In the genomic region with DNA sequence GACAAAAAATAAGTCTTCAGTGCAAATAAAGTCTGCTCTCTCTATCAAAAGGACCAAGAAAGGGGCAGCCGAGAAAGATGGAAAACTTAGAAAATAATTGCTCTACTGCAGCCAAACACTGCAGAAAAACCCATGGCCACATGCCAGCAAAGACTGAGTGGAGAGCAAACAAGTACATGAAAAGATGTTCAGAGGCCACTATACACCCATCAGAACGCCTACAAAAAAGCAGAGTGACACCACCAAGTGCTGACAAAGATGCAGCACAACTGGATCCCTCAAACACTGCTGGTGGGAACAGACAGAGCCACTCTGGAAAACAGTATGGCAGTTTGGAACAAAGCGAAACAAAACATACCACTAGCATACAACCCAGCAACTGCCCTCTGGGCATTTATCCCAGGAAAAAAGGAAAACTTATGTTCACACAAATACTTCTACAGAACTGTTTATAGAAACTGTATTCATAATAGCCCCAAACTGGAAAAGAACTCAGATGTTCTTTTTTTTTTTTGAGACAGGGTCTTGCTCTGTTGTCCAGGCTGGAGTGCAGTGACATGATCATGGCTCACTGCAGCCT, we compare ENCODE assay signal across 17 cellular contexts. TPM values are rescaled to one million over a fixed set of nuclear protein-coding genes. Genes with fewer than 3 reads are reported as not detected.
DNase-seq lines count a peak whose midpoint lies in the region; ATAC-seq, FAIRE-seq and TF ChIP-seq lines count a peak whose summit lies in the region.
"Had no signal": no experiment of that assay in that cellular context is flagged by ENCODE, and none has a peak within 500 bp of the region (broad histone marks: within the 10 kb centered on the region; RNA-seq: fewer than 3 reads in every experiment).

No MANE protein-coding gene starts in this region.

- peaks cover 48% of the 10 kb centered on the region for H3K36me3 Mint-ChIP-seq in GM23338 (ENCODE audit: low read depth)
- peaks cover 26% of the 10 kb centered on the region for H3K36me3 Mint-ChIP-seq in activated CD4-positive, alpha-beta T cell treated with anti-CD3 and anti-CD28 coated beads, Interleukin-2, amount 10 ng/mL, durations not matched to agents 7 days and 5 days (ENCODE audit: low read depth)

- H3K27me3 Mint-ChIP-seq in GM23338 (ENCODE audit: insufficient read depth, low read depth, poor library complexity): peaks cover 4% of the 10 kb centered on the region
- no peaks in the 10 kb centered on the region for H3K27me3 Mint-ChIP-seq in activated CD4-positive, alpha-beta T cell treated with anti-CD3 and anti-CD28 coated beads, Interleukin-2, amount 10 ng/mL, durations not matched to agents 7 days and 5 days
- H3K27me3 Mint-ChIP-seq: type B pancreatic cell had no signal

- H3K4me2 ChIP-seq in HepG2 (ENCODE audit: low read depth, low read length): no peak overlapping the region
- H3K4me2 ChIP-seq in GM23338: no peak overlapping the region

- H3K27me3 ChIP-seq in heart left ventricle (no peaks in the 10 kb centered on the region), HepG2 (ENCODE audit: control insufficient read depth in 1 of 2, insufficient read depth in 2 of 2, low read length in 2 of 2) (no peaks in the 10 kb centered on the region), GM23338 (ENCODE audit: insufficient read depth) (no peaks in the 10 kb centered on the region)
- H3K27me3 ChIP-seq: colonic mucosa, Peyer's patch had no signal

- H3K9me2 ChIP-seq in GM23338 (ENCODE audit: insufficient read depth): no peaks in the 10 kb centered on the region

- no peak overlapping the region for H3K4me3 Mint-ChIP-seq in GM23338
- H3K4me3 Mint-ChIP-seq in activated CD4-positive, alpha-beta T cell treated with anti-CD3 and anti-CD28 coated beads, Interleukin-2, amount 10 ng/mL, durations not matched to agents 7 days and 5 days: no peak overlapping the region
- H3K4me3 Mint-ChIP-seq: activated naive CD4-positive, alpha-beta T cell treated with anti-CD3 and anti-CD28 coated beads for 36 hours; type B pancreatic cell had no signal

- DNase-seq in heart left ventricle (peak in 3 of 5 donors; percentile 18 to 34 (median 25)), cardiac septum (ENCODE audit: low spot score) (no peak), cerebellar cortex (ENCODE audit: low spot score) (peak; percentile 5), HepG2 (ENCODE audit: low spot score) (no peak), SHP77 (lab: John Stamatoyannopoulos, UW) (no peak), GM23338 (ENCODE audit: low spot score) (no peak), T-helper 9 cell (no peak)
- DNase-seq in activated CD4-positive, alpha-beta T cell treated with anti-CD3 and anti-CD28 coated beads, Interleukin-2, amount 10 ng/mL, durations not matched to agents 7 days and 5 days: no peak
- DNase-seq: activated naive CD4-positive, alpha-beta T cell treated with anti-CD3 and anti-CD28 coated beads for 36 hours; colonic mucosa; mammary epithelial cell; NCI-H2081 treated with DMSO at 0.1 percent for 48 hours; Peyer's patch; stimulated activated naive CD4-positive, alpha-beta T cell treated with Interleukin-2 at 50 U/mL for 16 hours had no signal

- no peaks in the 10 kb centered on the region for H3K4me1 Mint-ChIP-seq in GM23338
- peaks cover 4% of the 10 kb centered on the region for H3K4me1 Mint-ChIP-seq in activated CD4-positive, alpha-beta T cell treated with anti-CD3 and anti-CD28 coated beads, Interleukin-2, amount 10 ng/mL, durations not matched to agents 7 days and 5 days

- H3K27ac ChIP-seq in heart left ventricle: no peak overlapping the region
- H3K27ac ChIP-seq in HepG2 (ENCODE audit: extremely low read length, insufficient read depth, low read length): no peak overlapping the region
- H3K27ac ChIP-seq in GM23338 (ENCODE audit: low read depth): no peak overlapping the region
- H3K27ac ChIP-seq: colonic mucosa, Peyer's patch had no signal

- H3F3A ChIP-seq in GM23338 (replicated peaks; ENCODE audit: low read depth): no peaks in the 10 kb centered on the region

- H3K27ac Mint-ChIP-seq in GM23338: no peak overlapping the region
- no peak overlapping the region for H3K27ac Mint-ChIP-seq in activated CD4-positive, alpha-beta T cell treated with anti-CD3 and anti-CD28 coated beads, Interleukin-2, amount 10 ng/mL, durations not matched to agents 7 days and 5 days
- H3K27ac Mint-ChIP-seq: activated naive CD4-positive, alpha-beta T cell treated with anti-CD3 and anti-CD28 coated beads for 36 hours; type B pancreatic cell had no signal

- H3K4me1 ChIP-seq in heart left ventricle (peaks cover 0 to 11% (median 0%) of the 10 kb centered on the region in 12 donors), HepG2 (ENCODE audit: insufficient read depth, low read length) (no peaks in the 10 kb centered on the region), GM23338 (ENCODE audit: insufficient read depth) (no peaks in the 10 kb centered on the region)
- H3K4me1 ChIP-seq: colonic mucosa had no signal

- TF ChIP-seq POLR2A in heart left ventricle (IDR thresholded peaks at IDR 0.05) (no peak), HepG2 (IDR thresholded peaks at IDR 0.05; ENCODE audit: insufficient read depth in 1 of 2, low read depth in 2 of 2, low read length in 2 of 2) (no peak)

- H3K4me3 ChIP-seq in heart left ventricle (no peak overlapping the region), HepG2 (replicated peaks in 1 of 3; ENCODE audit: insufficient read depth in 1 of 3, low read depth in 2 of 3, low read length in 3 of 3) (no peak overlapping the region), GM23338 (no peak overlapping the region)
- H3K4me3 ChIP-seq: colonic mucosa, Peyer's patch had no signal

- no peak for TF ChIP-seq EP300 in HepG2 (IDR thresholded peaks at IDR 0.05; ENCODE audit: low read depth in 2 of 2, low read length in 2 of 2)
- no peak for TF ChIP-seq EP300 in HepG2 (CRISPR knock-in tag; IDR thresholded peaks at IDR 0.05; ENCODE audit: borderline replicate concordance)

- ATAC-seq in heart left ventricle: no peak
- no peak for ATAC-seq in HepG2
- no peak for ATAC-seq in GM23338

- TF ChIP-seq CTCF in heart left ventricle (IDR thresholded peaks at IDR 0.05) (no peak), HepG2 (CRISPR knock-in tag; IDR thresholded peaks at IDR 0.05) (no peak), GM23338 (conservative IDR thresholded peaks at IDR 0.05; ENCODE audit: low read depth in 2 of 2) (no peak)

- H3K79me2 ChIP-seq in HepG2 (ENCODE audit: insufficient read depth, low read length): no peaks in the 10 kb centered on the region
- H3K79me2 ChIP-seq in GM23338 (replicated peaks; ENCODE audit: insufficient read depth): no peaks in the 10 kb centered on the region

- no peak for FAIRE-seq in HepG2 (lab: Jason Lieb, UNC)
- FAIRE-seq: astrocyte, G401.6 had no signal

- WGBS in heart left ventricle, 4 donors: 62 to 82% (median 76%) methylated on average over 3 of the region's 3 CpGs
- 91% methylated on average over 3 of the region's 3 CpGs for WGBS in HepG2 (ENCODE audit: low lambda C conversion rate)

- H3K9ac ChIP-seq in HepG2 (ENCODE audit: insufficient read depth, low read depth, low read length): no peak overlapping the region

- no peaks in the 10 kb centered on the region for H4K20me1 ChIP-seq in HepG2 (ENCODE audit: insufficient read depth, low read length)
- H4K20me1 ChIP-seq in GM23338 (replicated peaks; ENCODE audit: insufficient read depth): peaks cover 7% of the 10 kb centered on the region; the same call in 1 of the 2 replicates

- intact Hi-C loops in heart left ventricle (cut with DNase I) (no loop called here), cardiac septum (cut with DNase I) (no loop called here), HepG2 (cut with micrococcal nuclease; ENCODE audit: unreplicated experiment) (no loop called here)

- in situ Hi-C loops in HepG2 (cut with HindIII; ENCODE audit: extremely low pct_ligation_motif_present, low pct_unique_long_range_greater_than_20kb): no loop called here

- H2AFZ ChIP-seq in HepG2 (ENCODE audit: low read length): no peak overlapping the region
- H2AFZ ChIP-seq in GM23338: no peak overlapping the region

- POLR2A ChIA-PET in HepG2 (lab: Yijun Ruan, JAX): no interaction called here
- POLR2A ChIA-PET in activated CD4-positive, alpha-beta T cell treated with anti-CD3 and anti-CD28 coated beads, Interleukin-2, amount 10 ng/mL, durations not matched to agents 7 days and 5 days (lab: Charles Lee): no interaction called here

- no peak for TF ChIP-seq RAD21 in HepG2 (CRISPR knock-in tag; IDR thresholded peaks at IDR 0.05)

- H3K36me3 ChIP-seq in heart left ventricle (peaks cover 0 to 89% (median 77%) of the 10 kb centered on the region in 9 donors), HepG2 (replicated peaks in 1 of 2; ENCODE audit: control insufficient read depth in 1 of 2, insufficient read depth in 2 of 2, low read length in 2 of 2) (peaks cover 19 to 78% of the 10 kb centered on the region in 2 experiments), GM23338 (ENCODE audit: insufficient read depth) (peaks cover 25% of the 10 kb centered on the region)
- H3K36me3 ChIP-seq: colonic mucosa had no signal

- no peaks in the 10 kb centered on the region for H3K9me3 Mint-ChIP-seq in GM23338
- no peaks in the 10 kb centered on the region for H3K9me3 Mint-ChIP-seq in activated CD4-positive, alpha-beta T cell treated with anti-CD3 and anti-CD28 coated beads, Interleukin-2, amount 10 ng/mL, durations not matched to agents 7 days and 5 days
- H3K9me3 Mint-ChIP-seq: activated naive CD4-positive, alpha-beta T cell treated with anti-CD3 and anti-CD28 coated beads for 36 hours; type B pancreatic cell had no signal

- H3K9me3 ChIP-seq in heart left ventricle (no peaks in the 10 kb centered on the region), HepG2 (ENCODE audit: low read length) (no peaks in the 10 kb centered on the region)
- H3K9me3 ChIP-seq: colonic mucosa, Peyer's patch had no signal

- CTCF ChIA-PET in HepG2 (lab: Yijun Ruan, JAX; ENCODE audit: low intra/inter-chr PET ratio, low total read pairs): no interaction called here
- CTCF ChIA-PET in activated CD4-positive, alpha-beta T cell treated with anti-CD3 and anti-CD28 coated beads, Interleukin-2, amount 10 ng/mL, durations not matched to agents 7 days and 5 days (lab: Charles Lee): no interaction called here

- no TSS peak for BruUV-seq in HepG2 (replicated peaks; lab: Mats Ljungman, UMichigan)

RNA-seq across cellular contexts. Expression of gene KIAA0753, which starts 36.7 kb away (rescaled TPM):
- total RNA-seq in heart left ventricle (10 to 100 TPM in 1 of 9 donors, 1 to 10 TPM in 8; 3.3 to 10.2 (median 5.0) TPM), cardiac septum (7.8 TPM), HepG2 (2016; rRNA removed; fragmentation: Illumina TruSeq; extraction: Trizol) (9.1 and 10.7 TPM in 2 replicates)
- polyA plus RNA-seq in heart left ventricle (1 to 10 TPM; 2.7 to 5.0 TPM), HepG2 (2011; rRNA removed) (4.6 and 5.2 TPM in 2 replicates), GM23338 (2016; fragmentation: Nextera tagmentation; extraction: Ambion mirVana) (5.9 and 6.0 TPM in 2 replicates)
- total RNA-seq in HepG2 (2016; cell fraction: cytosol; rRNA removed; fragmentation: Illumina TruSeq; extraction: Trizol; ENCODE audit: low read depth): 10.1 and 10.8 TPM in 2 replicates
- total RNA-seq in HepG2 (2016; cell fraction: insoluble cytoplasmic fraction; rRNA removed; fragmentation: Illumina TruSeq; extraction: Trizol): 8.7 and 9.2 TPM in 2 replicates
- total RNA-seq in HepG2 (2016; cell fraction: membrane; rRNA removed; fragmentation: Illumina TruSeq; extraction: Trizol): 8.4 and 8.8 TPM in 2 replicates
- total RNA-seq in HepG2 (2016; cell fraction: nucleus; rRNA removed; fragmentation: Illumina TruSeq; extraction: Trizol): 13.9 and 14.9 TPM in 2 replicates
- 1.5 and 2.1 TPM in 2 replicates for polyA plus RNA-seq in HepG2 (2011; cell fraction: cytosol; rRNA removed)
- 9.1 and 10.2 TPM in 2 replicates for polyA plus RNA-seq in HepG2 (2011; cell fraction: nucleus; rRNA removed)
- 3.9 and 4.2 TPM in 2 replicates for polyA plus RNA-seq in HepG2 (2012)
- 0.69 and 0.77 TPM in 2 replicates for polyA plus RNA-seq in HepG2 (2016; cell fraction: cytosol; fragmentation: Illumina TruSeq; extraction: Trizol; ENCODE audit: low read depth)
- polyA plus RNA-seq in HepG2 (2016; cell fraction: insoluble cytoplasmic fraction; fragmentation: Illumina TruSeq; extraction: Trizol; ENCODE audit: low read depth): 8.6 and 8.9 TPM in 2 replicates
- 2.1 and 3.3 TPM in 2 replicates for polyA plus RNA-seq in HepG2 (2016; cell fraction: membrane; fragmentation: Illumina TruSeq; extraction: Trizol; ENCODE audit: low read depth)
- polyA plus RNA-seq in HepG2 (2016; cell fraction: nucleus; fragmentation: Illumina TruSeq; extraction: Trizol; ENCODE audit: insufficient read depth, low read depth): 16.8 and 22.4 TPM in 2 replicates
- 2.2 and 12.2 TPM in 2 replicates for polyA minus RNA-seq in HepG2 (2011; rRNA and poly(A)+ RNA removed; ENCODE audit: low replicate concordance)
- 2.5 and 3.3 TPM in 2 replicates for polyA minus RNA-seq in HepG2 (2011; cell fraction: cytosol; rRNA and poly(A)+ RNA removed)
- 21.6 and 23.2 TPM in 2 replicates for polyA minus RNA-seq in HepG2 (2011; cell fraction: nucleus; rRNA and poly(A)+ RNA removed)
- 27.8 and 31.8 TPM in 2 replicates for total RNA-seq in GM23338 (2014; rRNA removed; shearing (Covaris generic))
- 10 to 100 TPM; 16.3 to 17.6 TPM for total RNA-seq in activated CD4-positive, alpha-beta T cell treated with anti-CD3 and anti-CD28 coated beads, Interleukin-2, amount 10 ng/mL, durations not matched to agents 7 days and 5 days

RNA-seq across cellular contexts. Expression of gene TXNDC17, which starts 37.0 kb away (rescaled TPM):
- total RNA-seq in heart left ventricle (10 to 100 TPM; 31.5 to 95.2 (median 43.3) TPM), cardiac septum (51.0 TPM), HepG2 (2016; rRNA removed; fragmentation: Illumina TruSeq; extraction: Trizol) (266 and 359 TPM in 2 replicates)
- polyA plus RNA-seq in heart left ventricle (100 to 1,000 TPM in 1 of 2 donors, 10 to 100 TPM in 1; 98.3 to 221 TPM), HepG2 (2011; rRNA removed) (147 and 188 TPM in 2 replicates), GM23338 (2016; fragmentation: Nextera tagmentation; extraction: Ambion mirVana) (887 and 915 TPM in 2 replicates)
- 93.1 and 113 TPM in 2 replicates for total RNA-seq in HepG2 (2016; cell fraction: cytosol; rRNA removed; fragmentation: Illumina TruSeq; extraction: Trizol; ENCODE audit: low read depth)
- total RNA-seq in HepG2 (2016; cell fraction: insoluble cytoplasmic fraction; rRNA removed; fragmentation: Illumina TruSeq; extraction: Trizol): 255 and 373 TPM in 2 replicates
- total RNA-seq in HepG2 (2016; cell fraction: membrane; rRNA removed; fragmentation: Illumina TruSeq; extraction: Trizol): 138 and 151 TPM in 2 replicates
- 76.2 and 83.8 TPM in 2 replicates for total RNA-seq in HepG2 (2016; cell fraction: nucleus; rRNA removed; fragmentation: Illumina TruSeq; extraction: Trizol)
- polyA plus RNA-seq in HepG2 (2011; cell fraction: cytosol; rRNA removed): 236 and 276 TPM in 2 replicates
- polyA plus RNA-seq in HepG2 (2011; cell fraction: nucleus; rRNA removed): 40.2 and 44.6 TPM in 2 replicates
- polyA plus RNA-seq in HepG2 (2012): 97.0 and 122 TPM in 2 replicates
- 101 and 125 TPM in 2 replicates for polyA plus RNA-seq in HepG2 (2016; cell fraction: cytosol; fragmentation: Illumina TruSeq; extraction: Trizol; ENCODE audit: low read depth)
- 322 and 359 TPM in 2 replicates for polyA plus RNA-seq in HepG2 (2016; cell fraction: insoluble cytoplasmic fraction; fragmentation: Illumina TruSeq; extraction: Trizol; ENCODE audit: low read depth)
- polyA plus RNA-seq in HepG2 (2016; cell fraction: membrane; fragmentation: Illumina TruSeq; extraction: Trizol; ENCODE audit: low read depth): 105 and 119 TPM in 2 replicates
- 146 and 155 TPM in 2 replicates for polyA plus RNA-seq in HepG2 (2016; cell fraction: nucleus; fragmentation: Illumina TruSeq; extraction: Trizol; ENCODE audit: insufficient read depth, low read depth)
- polyA minus RNA-seq in HepG2 (2011; rRNA and poly(A)+ RNA removed; ENCODE audit: low replicate concordance): 30.3 and 88.3 TPM in 2 replicates
- 40.0 and 52.4 TPM in 2 replicates for polyA minus RNA-seq in HepG2 (2011; cell fraction: cytosol; rRNA and poly(A)+ RNA removed)
- polyA minus RNA-seq in HepG2 (2011; cell fraction: nucleus; rRNA and poly(A)+ RNA removed): 10.8 and 14.4 TPM in 2 replicates
- total RNA-seq in GM23338 (2014; rRNA removed; shearing (Covaris generic)): 197 and 202 TPM in 2 replicates
- 10 to 100 TPM; 49.0 to 69.0 TPM for total RNA-seq in activated CD4-positive, alpha-beta T cell treated with anti-CD3 and anti-CD28 coated beads, Interleukin-2, amount 10 ng/mL, durations not matched to agents 7 days and 5 days

RNA-seq across cellular contexts. Expression of gene PITPNM3, which starts 47.5 kb away (rescaled TPM):
- total RNA-seq in heart left ventricle (1 to 10 TPM in 1 of 9 donors, under 1 TPM in 8; 0.16 to 1.7 (median 0.33) TPM), cardiac septum (0.57 TPM), HepG2 (2016; rRNA removed; fragmentation: Illumina TruSeq; extraction: Trizol) (0.13 and 0.28 TPM in 2 replicates)
- polyA plus RNA-seq in heart left ventricle (under 1 TPM; 0.23 to 0.42 TPM), HepG2 (2011; rRNA removed) (0.29 and 0.33 TPM in 2 replicates), GM23338 (2016; fragmentation: Nextera tagmentation; extraction: Ambion mirVana) (0.68 and 1.0 TPM in 2 replicates)
- not detected in 2 replicates for total RNA-seq in HepG2 (2016; cell fraction: cytosol; rRNA removed; fragmentation: Illumina TruSeq; extraction: Trizol; ENCODE audit: low read depth)
- 0.04 and 0.32 TPM in 2 replicates for total RNA-seq in HepG2 (2016; cell fraction: insoluble cytoplasmic fraction; rRNA removed; fragmentation: Illumina TruSeq; extraction: Trizol)
- total RNA-seq in HepG2 (2016; cell fraction: membrane; rRNA removed; fragmentation: Illumina TruSeq; extraction: Trizol): 0.03 and 0.06 TPM in 2 replicates
- total RNA-seq in HepG2 (2016; cell fraction: nucleus; rRNA removed; fragmentation: Illumina TruSeq; extraction: Trizol): 0.16 and 0.68 TPM in 2 replicates
- 0.13 and 0.15 TPM in 2 replicates for polyA plus RNA-seq in HepG2 (2011; cell fraction: cytosol; rRNA removed)
- polyA plus RNA-seq in HepG2 (2011; cell fraction: nucleus; rRNA removed): 1.6 and 1.9 TPM in 2 replicates
- 0.23 and 0.30 TPM in 2 replicates for polyA plus RNA-seq in HepG2 (2012)
- polyA plus RNA-seq in HepG2 (2016; cell fraction: cytosol; fragmentation: Illumina TruSeq; extraction: Trizol; ENCODE audit: low read depth): not detected in 2 replicates
- polyA plus RNA-seq in HepG2 (2016; cell fraction: insoluble cytoplasmic fraction; fragmentation: Illumina TruSeq; extraction: Trizol; ENCODE audit: low read depth): 0.07 and 0.20 TPM in 2 replicates
- polyA plus RNA-seq in HepG2 (2016; cell fraction: membrane; fragmentation: Illumina TruSeq; extraction: Trizol; ENCODE audit: low read depth): 0.05 TPM in 1 of 2 replicates, not detected in the other
- polyA plus RNA-seq in HepG2 (2016; cell fraction: nucleus; fragmentation: Illumina TruSeq; extraction: Trizol; ENCODE audit: insufficient read depth, low read depth): 1.0 and 1.3 TPM in 2 replicates
- polyA minus RNA-seq in HepG2 (2011; rRNA and poly(A)+ RNA removed; ENCODE audit: low replicate concordance): 0.44 and 30.1 TPM in 2 replicates
- 0.30 and 0.44 TPM in 2 replicates for polyA minus RNA-seq in HepG2 (2011; cell fraction: cytosol; rRNA and poly(A)+ RNA removed)
- 0.50 and 0.52 TPM in 2 replicates for polyA minus RNA-seq in HepG2 (2011; cell fraction: nucleus; rRNA and poly(A)+ RNA removed)
- 1.5 and 2.2 TPM in 2 replicates for total RNA-seq in GM23338 (2014; rRNA removed; shearing (Covaris generic))
- under 1 TPM; 0.33 to 0.37 TPM for total RNA-seq in activated CD4-positive, alpha-beta T cell treated with anti-CD3 and anti-CD28 coated beads, Interleukin-2, amount 10 ng/mL, durations not matched to agents 7 days and 5 days

RNA-seq across cellular contexts. Expression of gene MED31, which starts 47.6 kb away (rescaled TPM):
- total RNA-seq in heart left ventricle: 10 to 100 TPM in 7 of 9 donors, 1 to 10 TPM in 2; 5.4 to 17.5 (median 13.7) TPM
- 10 to 100 TPM; 18.7 to 20.9 TPM for polyA plus RNA-seq in heart left ventricle
- 15.6 TPM for total RNA-seq in cardiac septum
- total RNA-seq in HepG2 (2016; rRNA removed; fragmentation: Illumina TruSeq; extraction: Trizol): 20.9 and 25.0 TPM in 2 replicates
- 15.0 and 15.3 TPM in 2 replicates for total RNA-seq in HepG2 (2016; cell fraction: cytosol; rRNA removed; fragmentation: Illumina TruSeq; extraction: Trizol; ENCODE audit: low read depth)
- 21.7 and 30.3 TPM in 2 replicates for total RNA-seq in HepG2 (2016; cell fraction: insoluble cytoplasmic fraction; rRNA removed; fragmentation: Illumina TruSeq; extraction: Trizol)
- 13.3 and 13.7 TPM in 2 replicates for total RNA-seq in HepG2 (2016; cell fraction: membrane; rRNA removed; fragmentation: Illumina TruSeq; extraction: Trizol)
- total RNA-seq in HepG2 (2016; cell fraction: nucleus; rRNA removed; fragmentation: Illumina TruSeq; extraction: Trizol): 13.4 and 18.3 TPM in 2 replicates
- 14.2 and 19.0 TPM in 2 replicates for polyA plus RNA-seq in HepG2 (2011; rRNA removed)
- 5.0 and 8.9 TPM in 2 replicates for polyA plus RNA-seq in HepG2 (2011; cell fraction: cytosol; rRNA removed)
- polyA plus RNA-seq in HepG2 (2011; cell fraction: nucleus; rRNA removed): 4.0 and 7.0 TPM in 2 replicates
- 12.4 and 13.1 TPM in 2 replicates for polyA plus RNA-seq in HepG2 (2012)
- polyA plus RNA-seq in HepG2 (2016; cell fraction: cytosol; fragmentation: Illumina TruSeq; extraction: Trizol; ENCODE audit: low read depth): 7.9 and 10.0 TPM in 2 replicates
- 27.3 and 32.8 TPM in 2 replicates for polyA plus RNA-seq in HepG2 (2016; cell fraction: insoluble cytoplasmic fraction; fragmentation: Illumina TruSeq; extraction: Trizol; ENCODE audit: low read depth)
- polyA plus RNA-seq in HepG2 (2016; cell fraction: membrane; fragmentation: Illumina TruSeq; extraction: Trizol; ENCODE audit: low read depth): 9.6 and 13.7 TPM in 2 replicates
- 20.1 and 21.9 TPM in 2 replicates for polyA plus RNA-seq in HepG2 (2016; cell fraction: nucleus; fragmentation: Illumina TruSeq; extraction: Trizol; ENCODE audit: insufficient read depth, low read depth)
- polyA minus RNA-seq in HepG2 (2011; rRNA and poly(A)+ RNA removed; ENCODE audit: low replicate concordance): 1.9 and 7.5 TPM in 2 replicates
- polyA minus RNA-seq in HepG2 (2011; cell fraction: cytosol; rRNA and poly(A)+ RNA removed): 2.8 and 3.5 TPM in 2 replicates
- 21.2 and 22.8 TPM in 2 replicates for polyA minus RNA-seq in HepG2 (2011; cell fraction: nucleus; rRNA and poly(A)+ RNA removed)
- total RNA-seq in GM23338 (2014; rRNA removed; shearing (Covaris generic)): 5.0 and 5.5 TPM in 2 replicates
- 40.0 and 49.3 TPM in 2 replicates for polyA plus RNA-seq in GM23338 (2016; fragmentation: Nextera tagmentation; extraction: Ambion mirVana)
- total RNA-seq in activated CD4-positive, alpha-beta T cell treated with anti-CD3 and anti-CD28 coated beads, Interleukin-2, amount 10 ng/mL, durations not matched to agents 7 days and 5 days: 10 to 100 TPM; 19.4 to 20.3 TPM

RNA-seq across cellular contexts. Expression of gene C17orf100, which starts 47.7 kb away (rescaled TPM):
- total RNA-seq in heart left ventricle (under 1 TPM; 0.30 to 0.75 (median 0.56) TPM), cardiac septum (0.48 TPM), HepG2 (2016; rRNA removed; fragmentation: Illumina TruSeq; extraction: Trizol) (3.6 and 4.1 TPM in 2 replicates)
- polyA plus RNA-seq in heart left ventricle (under 1 TPM; 0.84 to 0.86 TPM), HepG2 (2011; rRNA removed) (8.7 and 10.1 TPM in 2 replicates), GM23338 (2016; fragmentation: Nextera tagmentation; extraction: Ambion mirVana) (3.9 and 4.8 TPM in 2 replicates)
- total RNA-seq in HepG2 (2016; cell fraction: cytosol; rRNA removed; fragmentation: Illumina TruSeq; extraction: Trizol; ENCODE audit: low read depth): 2.2 and 2.4 TPM in 2 replicates
- 3.2 and 4.7 TPM in 2 replicates for total RNA-seq in HepG2 (2016; cell fraction: insoluble cytoplasmic fraction; rRNA removed; fragmentation: Illumina TruSeq; extraction: Trizol)
- total RNA-seq in HepG2 (2016; cell fraction: membrane; rRNA removed; fragmentation: Illumina TruSeq; extraction: Trizol): 6.2 and 6.9 TPM in 2 replicates
- 3.8 and 4.0 TPM in 2 replicates for total RNA-seq in HepG2 (2016; cell fraction: nucleus; rRNA removed; fragmentation: Illumina TruSeq; extraction: Trizol)
- polyA plus RNA-seq in HepG2 (2011; cell fraction: cytosol; rRNA removed): 10.2 and 10.7 TPM in 2 replicates
- polyA plus RNA-seq in HepG2 (2011; cell fraction: nucleus; rRNA removed): 9.3 and 9.9 TPM in 2 replicates
- 12.3 and 32.8 TPM in 2 replicates for polyA plus RNA-seq in HepG2 (2012)
- polyA plus RNA-seq in HepG2 (2016; cell fraction: cytosol; fragmentation: Illumina TruSeq; extraction: Trizol; ENCODE audit: low read depth): 7.2 and 9.4 TPM in 2 replicates
- polyA plus RNA-seq in HepG2 (2016; cell fraction: insoluble cytoplasmic fraction; fragmentation: Illumina TruSeq; extraction: Trizol; ENCODE audit: low read depth): 13.1 and 13.3 TPM in 2 replicates
- polyA plus RNA-seq in HepG2 (2016; cell fraction: membrane; fragmentation: Illumina TruSeq; extraction: Trizol; ENCODE audit: low read depth): 15.0 and 15.5 TPM in 2 replicates
- polyA plus RNA-seq in HepG2 (2016; cell fraction: nucleus; fragmentation: Illumina TruSeq; extraction: Trizol; ENCODE audit: insufficient read depth, low read depth): 9.5 and 9.7 TPM in 2 replicates
- polyA minus RNA-seq in HepG2 (2011; rRNA and poly(A)+ RNA removed; ENCODE audit: low replicate concordance): 1.0 and 10.4 TPM in 2 replicates
- polyA minus RNA-seq in HepG2 (2011; cell fraction: cytosol; rRNA and poly(A)+ RNA removed): 6.8 and 7.9 TPM in 2 replicates
- polyA minus RNA-seq in HepG2 (2011; cell fraction: nucleus; rRNA and poly(A)+ RNA removed): 11.7 and 13.4 TPM in 2 replicates
- 1.7 and 2.7 TPM in 2 replicates for total RNA-seq in GM23338 (2014; rRNA removed; shearing (Covaris generic))
- total RNA-seq in activated CD4-positive, alpha-beta T cell treated with anti-CD3 and anti-CD28 coated beads, Interleukin-2, amount 10 ng/mL, durations not matched to agents 7 days and 5 days: 1 to 10 TPM; 1.9 to 2.5 TPM

Comparison
In these comparisons a context has a peak if more than half of its experiments do, and no peak if none do; other contexts are left out.
1. DNase-seq: peak in heart left ventricle (3 of 5) and cerebellar cortex (single experiment); none in cardiac septum (single experiment), HepG2 (single experiment), SHP77 (0 of 2), GM23338 (single experiment), T-helper 9 cell (single experiment) and activated CD4-positive, alpha-beta T cell treated with anti-CD3 and anti-CD28 coated beads, Interleukin-2, amount 10 ng/mL, durations not matched to agents 7 days and 5 days (single experiment).